Comparison of ENCODE assay signal across 1 cellular context in the genomic region with DNA sequence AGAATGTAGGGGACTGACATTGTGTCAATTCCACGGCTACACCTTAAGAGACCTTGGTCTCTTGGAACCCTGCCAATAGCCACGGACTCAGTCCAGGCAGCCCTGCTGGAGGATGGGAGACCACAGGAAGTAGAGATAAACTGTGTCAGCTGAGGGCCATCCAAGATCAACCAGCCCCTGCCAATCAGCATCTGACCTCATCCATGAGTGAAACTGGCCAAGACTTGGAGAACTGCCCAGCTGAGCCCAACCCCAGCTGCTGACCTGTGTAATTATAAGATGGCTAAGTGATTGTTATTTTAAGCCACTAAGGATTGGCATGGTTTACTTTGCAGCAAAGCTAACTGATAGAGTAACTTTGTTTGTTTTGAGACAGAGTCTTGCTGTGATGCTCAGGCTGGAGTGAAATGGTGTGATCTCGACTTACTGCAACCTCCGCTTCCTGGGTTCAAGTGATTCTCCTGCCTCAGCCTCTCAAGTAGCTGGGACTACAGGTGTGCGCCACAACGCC.
A peak's percentile ranks its signal among the peaks of the same experiment; 100 is the strongest.
TF ChIP-seq lines count a peak whose summit lies in the region.

No MANE protein-coding gene starts in this region.

TF ChIP-seq in GM12878, 131 proteins besides CTCF, POLR2A, EP300 and RAD21:
- TF ChIP-seq CBX5 (IDR thresholded peaks at IDR 0.05; ENCODE audit: low read depth): no peak
- TF ChIP-seq NFIC (IDR thresholded peaks at IDR 0.05; ENCODE audit: low read depth, low read length): no peak
- TF ChIP-seq KDM1A (IDR thresholded peaks at IDR 0.05; ENCODE audit: borderline replicate concordance): no peak
- TF ChIP-seq, protein P1, sequence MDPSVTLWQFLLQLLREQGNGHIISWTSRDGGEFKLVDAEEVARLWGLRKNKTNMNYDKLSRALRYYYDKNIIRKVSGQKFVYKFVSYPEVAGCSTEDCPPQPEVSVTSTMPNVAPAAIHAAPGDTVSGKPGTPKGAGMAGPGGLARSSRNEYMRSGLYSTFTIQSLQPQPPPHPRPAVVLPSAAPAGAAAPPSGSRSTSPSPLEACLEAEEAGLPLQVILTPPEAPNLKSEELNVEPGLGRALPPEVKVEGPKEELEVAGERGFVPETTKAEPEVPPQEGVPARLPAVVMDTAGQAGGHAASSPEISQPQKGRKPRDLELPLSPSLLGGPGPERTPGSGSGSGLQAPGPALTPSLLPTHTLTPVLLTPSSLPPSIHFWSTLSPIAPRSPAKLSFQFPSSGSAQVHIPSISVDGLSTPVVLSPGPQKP (IDR thresholded peaks at IDR 0.05; ENCODE audit: low read depth, low read length): no peak
- TF ChIP-seq PKNOX1 (IDR thresholded peaks at IDR 0.05): 0 out of 2 replicates have a peak, but pooled peaks have one; percentile 18
- TF ChIP-seq RFX5 (IDR thresholded peaks at IDR 0.05; ENCODE audit: low read depth, low read length): no peak
- TF ChIP-seq ESRRA (IDR thresholded peaks at IDR 0.05; ENCODE audit: low read length): no peak
- TF ChIP-seq CBX3 (IDR thresholded peaks at IDR 0.05; ENCODE audit: borderline replicate concordance, low read depth): no peak
TF ChIP-seq in GM12878: peak in this region for 1.
